Comparison of ENCODE assay signal across 19 cellular contexts in genomic region chr1:182340233-182341058, GRCh38. TPM values are rescaled to one million over a fixed set of nuclear protein-coding genes. Genes with fewer than 3 reads are reported as not detected.
DNase-seq lines count a peak whose midpoint lies in the region; ATAC-seq, FAIRE-seq and TF ChIP-seq lines count a peak whose summit lies in the region.
"Had no signal": no experiment of that assay in that cellular context is flagged by ENCODE, and none has a peak within 500 bp of the region (broad histone marks: within the 10 kb centered on the region; RNA-seq: fewer than 3 reads in every experiment).

No MANE protein-coding gene starts in this region.

- H2AK5ac ChIP-seq in mesenchymal stem cell (ENCODE audit: low read length, severe bottlenecking), result no peak overlapping the region

- H3K23ac ChIP-seq in mesenchymal stem cell (ENCODE audit: low read length in 2 of 2), result no peak overlapping the region

- peak overlapping the region in 1 of 2 experiments; percentile 22 for H3K14ac ChIP-seq in mesenchymal stem cell (ENCODE audit: low read length in 2 of 2)

- DNase-seq in Right ventricle myocardium inferior (ENCODE audit: missing footprints) (no peak), right atrium auricular region (ENCODE audit: low spot score) (no peak), K562 (ENCODE audit: extremely low read depth in 1 of 4, low spot score in 3 of 4) (peak in 1 of 4 experiments; percentile 17), mesenchymal stem cell (peak; percentile 6), vagina (ENCODE audit: extremely low spot score in 2 of 2) (no peak), T-helper 17 cell (no peak), lower lobe of right lung (no peak)
- DNase-seq: DMS79, kidney, NCI-H1417, NCI-H526 treated with DMSO at 0.1 percent for 48 hours, SHP77 had no signal

- no peak overlapping the region for H3K18ac ChIP-seq in mesenchymal stem cell (ENCODE audit: low read depth in 1 of 2, low read length in 2 of 2)

- ATAC-seq in Right ventricle myocardium inferior (peak; percentile 45), K562 (no peak), GM19035 (IDR thresholded peaks at IDR 0.05; ENCODE audit: unreplicated experiment) (no peak), T-helper 17 cell (no peak), lower lobe of right lung (no peak)
- ATAC-seq: A549 had no signal

- H3K9me1 ChIP-seq in K562 (ENCODE audit: control insufficient read depth, insufficient read depth, low read length), result no peaks in the 10 kb centered on the region

- peaks cover 0 to 13% of the 10 kb centered on the region in 2 donors for H3K4me1 ChIP-seq in right atrium auricular region
- H3K4me1 ChIP-seq in K562 (replicated peaks in 1 of 2; ENCODE audit: control insufficient read depth in 2 of 2, insufficient read depth in 2 of 2, low read length in 2 of 2), result peaks cover 36 to 57% of the 10 kb centered on the region in 2 experiments
- H3K4me1 ChIP-seq in mesenchymal stem cell (ENCODE audit: control insufficient read depth, insufficient read depth, low read depth, low read length), result no peaks in the 10 kb centered on the region
- H3K4me1 ChIP-seq in vagina, result peaks cover 14% of the 10 kb centered on the region
- H3K4me1 ChIP-seq in lower lobe of right lung, result no peaks in the 10 kb centered on the region
- H3K4me1 ChIP-seq: A549 had no signal

- H3K27me3 ChIP-seq in right atrium auricular region (no peaks in the 10 kb centered on the region), K562 (ENCODE audit: control insufficient read depth in 2 of 2, insufficient read depth in 2 of 2, low read length in 2 of 2) (no peaks in the 10 kb centered on the region), mesenchymal stem cell (ENCODE audit: control insufficient read depth in 1 of 2, insufficient read depth in 1 of 2, low read length in 2 of 2) (no peaks in the 10 kb centered on the region), vagina (no peaks in the 10 kb centered on the region), lower lobe of right lung (ENCODE audit: low read depth) (no peaks in the 10 kb centered on the region)
- H3K27me3 ChIP-seq: esophagus muscularis mucosa, tibial nerve had no signal

- H2BK12ac ChIP-seq in mesenchymal stem cell (ENCODE audit: low read length in 2 of 2), result no peak overlapping the region

- no peak overlapping the region for H2BK120ac ChIP-seq in mesenchymal stem cell (ENCODE audit: low read depth, low read length)

- no peak for TF ChIP-seq POLR2A in K562 (conservative IDR thresholded peaks at IDR 0.05)
- TF ChIP-seq POLR2A in vagina (IDR thresholded peaks at IDR 0.05), result no peak

- no peak for TF ChIP-seq EP300 in K562 (IDR thresholded peaks at IDR 0.05; ENCODE audit: low read length)

- H3K27me3 Mint-ChIP-seq in T-helper 17 cell, result peaks cover 14% of the 10 kb centered on the region
- H3K27me3 Mint-ChIP-seq: activated naive CD4-positive, alpha-beta T cell treated with anti-CD3 and anti-CD28 coated beads, Interleukin-2, amount 50 U/mL, for 24 hours had no signal

- no peak overlapping the region for H4K8ac ChIP-seq in mesenchymal stem cell (ENCODE audit: low read length)

- POLR2A ChIA-PET in K562 (lab: Yijun Ruan, JAX), result interaction anchor here (0.5 to 3.0 kb wide), 6 partner anchors 22 to 954 kb away, joined by 3 to 11 read pairs (median 3); partner anchors contain the start of gene GLUL

- H3K9ac ChIP-seq in K562 (ENCODE audit: insufficient read depth in 1 of 2, low read depth in 2 of 2, low read length in 2 of 2), result peak overlapping the region; percentile 13 to 47; a peak in 1 of 4 replicates
- peak overlapping the region; percentile 48 for H3K9ac ChIP-seq in mesenchymal stem cell (ENCODE audit: low read length)

- H3K4me1 Mint-ChIP-seq in T-helper 17 cell, result peaks cover 8% of the 10 kb centered on the region
- H3K4me1 Mint-ChIP-seq: activated naive CD4-positive, alpha-beta T cell treated with anti-CD3 and anti-CD28 coated beads, Interleukin-2, amount 50 U/mL, for 24 hours had no signal

- no peak for FAIRE-seq in K562 (lab: Jason Lieb, UNC)
- FAIRE-seq: A549, H1, kidney, TTC549 had no signal

- in situ Hi-C loops in K562 (cut with MboI), result no loop called here

- no peak for TF ChIP-seq RAD21 in K562 (CRISPR knock-in tag; conservative IDR thresholded peaks at IDR 0.05 in 1 of 2, IDR thresholded peaks at IDR 0.05 in 1 of 2)

- H2BK5ac ChIP-seq in mesenchymal stem cell (ENCODE audit: low read depth, low read length, poor library complexity, severe bottlenecking), result no peak overlapping the region

- no peak for TF ChIP-seq CTCF in right atrium auricular region (IDR thresholded peaks at IDR 0.05)
- TF ChIP-seq CTCF in K562 (IDR thresholded peaks at IDR 0.05 in 2 of 3, conservative IDR thresholded peaks at IDR 0.05 in 1 of 3; ENCODE audit: insufficient read depth in 2 of 3, low read depth in 1 of 3, low read length in 3 of 3), result no peak
- no peak for TF ChIP-seq CTCF in vagina (IDR thresholded peaks at IDR 0.05)
- TF ChIP-seq CTCF in lower lobe of right lung (IDR thresholded peaks at IDR 0.05), result no peak

- H4K20me1 ChIP-seq in K562 (replicated peaks; ENCODE audit: control insufficient read depth, insufficient read depth, low read length), result no peaks in the 10 kb centered on the region

- no TSS peak for BruUV-seq in K562 (replicated peaks; lab: Mats Ljungman, UMichigan)

- H3K4me2 ChIP-seq in K562 (ENCODE audit: insufficient read depth, low read length) (peak overlapping the region; percentile 7; the same call in 1 of the 2 replicates), mesenchymal stem cell (ENCODE audit: low read length, poor library complexity, severe bottlenecking) (no peak overlapping the region)
- H3K4me2 ChIP-seq: A549 had no signal

- H3K79me2 ChIP-seq in K562 (ENCODE audit: control insufficient read depth, insufficient read depth, low read length), result no peaks in the 10 kb centered on the region

- H3K4me3 ChIP-seq in right atrium auricular region (no peak overlapping the region), K562 (no peak overlapping the region), mesenchymal stem cell (ENCODE audit: insufficient read depth in 1 of 2, low read depth in 1 of 2, low read length in 2 of 2) (no peak overlapping the region), vagina (no peak overlapping the region), lower lobe of right lung (no peak overlapping the region)
- H3K4me3 ChIP-seq: A549, esophagus muscularis mucosa, tibial nerve had no signal

- H4K91ac ChIP-seq in mesenchymal stem cell (ENCODE audit: low read length), result no peak overlapping the region

- H3K27ac ChIP-seq in right atrium auricular region, result no peak overlapping the region
- peak overlapping the region; percentile 83; the same call in 2 of the 3 replicates for H3K27ac ChIP-seq in K562 (ENCODE audit: extremely low read depth, low read depth, low read length)
- no peak overlapping the region for H3K27ac ChIP-seq in mesenchymal stem cell (ENCODE audit: low read length, poor library complexity, severe bottlenecking)
- peak overlapping the region; percentile 77 for H3K27ac ChIP-seq in vagina
- H3K27ac ChIP-seq in lower lobe of right lung, result no peak overlapping the region
- H3K27ac ChIP-seq: A549, esophagus muscularis mucosa had no signal

- no peaks in the 10 kb centered on the region for H3K79me1 ChIP-seq in mesenchymal stem cell (replicated peaks; ENCODE audit: low read length, poor library complexity, severe bottlenecking)

- peaks cover 2% of the 10 kb centered on the region for H3K36me3 Mint-ChIP-seq in T-helper 17 cell (ENCODE audit: low read depth)
- H3K36me3 Mint-ChIP-seq: activated naive CD4-positive, alpha-beta T cell treated with anti-CD3 and anti-CD28 coated beads, Interleukin-2, amount 50 U/mL, for 24 hours had no signal

- H3K9me3 ChIP-seq in right atrium auricular region, result no peaks in the 10 kb centered on the region
- H3K9me3 ChIP-seq in K562 (replicated peaks; ENCODE audit: control insufficient read depth, insufficient read depth, low read depth, low read length), result no peaks in the 10 kb centered on the region
- H3K9me3 ChIP-seq in mesenchymal stem cell (ENCODE audit: control insufficient read depth, low read length), result no peaks in the 10 kb centered on the region
- H3K9me3 ChIP-seq in vagina, result no peaks in the 10 kb centered on the region
- H3K9me3 ChIP-seq in T-helper 17 cell (ENCODE audit: control insufficient read depth, low read length, poor library complexity, severe bottlenecking), result no peaks in the 10 kb centered on the region
- H3K9me3 ChIP-seq in lower lobe of right lung, result no peaks in the 10 kb centered on the region
- H3K9me3 ChIP-seq: A549, esophagus muscularis mucosa, tibial nerve had no signal

- H3K4me3 Mint-ChIP-seq in T-helper 17 cell, result no peak overlapping the region
- H3K4me3 Mint-ChIP-seq: activated naive CD4-positive, alpha-beta T cell treated with anti-CD3 and anti-CD28 coated beads, Interleukin-2, amount 50 U/mL, for 24 hours had no signal

- no peak overlapping the region for H3K27ac Mint-ChIP-seq in T-helper 17 cell
- H3K27ac Mint-ChIP-seq: activated naive CD4-positive, alpha-beta T cell treated with anti-CD3 and anti-CD28 coated beads, Interleukin-2, amount 50 U/mL, for 24 hours had no signal

- WGBS in K562 (ENCODE audit: insufficient coverage, low coverage, missing lambda C conversion rate), result 48% methylated on average over 10 of the region's 10 CpGs
- 78% methylated on average over 10 of the region's 10 CpGs for WGBS in mesenchymal stem cell

- H2AFZ ChIP-seq in K562 (ENCODE audit: low read depth, low read length), result peak overlapping the region; percentile 86
- no peak overlapping the region for H2AFZ ChIP-seq in mesenchymal stem cell (ENCODE audit: low read depth, low read length)

- H3K36me3 ChIP-seq in right atrium auricular region (no peaks in the 10 kb centered on the region), K562 (ENCODE audit: control insufficient read depth, insufficient read depth, low read length) (no peaks in the 10 kb centered on the region), mesenchymal stem cell (ENCODE audit: control insufficient read depth in 1 of 2, insufficient read depth in 2 of 2, low read depth in 1 of 2, low read length in 2 of 2) (no peaks in the 10 kb centered on the region), vagina (no peaks in the 10 kb centered on the region), lower lobe of right lung (no peaks in the 10 kb centered on the region)
- H3K36me3 ChIP-seq: esophagus muscularis mucosa, tibial nerve had no signal

- intact Hi-C loops in Right ventricle myocardium inferior (cut with DNase I) (no loop called here), K562 (cut with micrococcal nuclease) (no loop called here), vagina (cut with DNase I) (no loop called here), lower lobe of right lung (cut with DNase I) (no loop called here)

- no peak overlapping the region for H2BK15ac ChIP-seq in mesenchymal stem cell (ENCODE audit: low read depth, poor library complexity, severe bottlenecking)

- CTCF ChIA-PET in K562 (lab: Yijun Ruan, JAX; ENCODE audit: low intra/inter-chr PET ratio), result no interaction called here

- H3K4ac ChIP-seq in mesenchymal stem cell (ENCODE audit: low read depth in 1 of 2, low read length in 2 of 2), result no peak overlapping the region

RNA-seq across cellular contexts. Expression of gene GLUL, which starts 51.1 kb away (rescaled TPM):
- total RNA-seq in Right ventricle myocardium inferior, result 433 TPM
- 100 to 1,000 TPM; 381 to 632 TPM for total RNA-seq in right atrium auricular region
- 353 and 537 TPM in 2 replicates for total RNA-seq in K562 (2011; cell fraction: chromatin; rRNA removed; ENCODE audit: low replicate concordance)
- 306 and 377 TPM in 2 replicates for total RNA-seq in K562 (2011; cell fraction: nucleolus; rRNA removed)
- 320 and 329 TPM in 2 replicates for total RNA-seq in K562 (2011; cell fraction: nucleoplasm; rRNA removed)
- total RNA-seq in K562 (2014; rRNA removed), result 1,168 and 1,338 TPM in 2 replicates
- 978 and 1,172 TPM in 2 replicates for total RNA-seq in K562 (2014; rRNA removed; fragmentation: Illumina TruSeq; extraction: Trizol)
- total RNA-seq in K562 (2015; rRNA removed; fragmentation: Illumina TruSeq; extraction: Trizol), result 1,097 and 1,128 TPM in 2 replicates
- 1,495 and 1,708 TPM in 2 replicates for total RNA-seq in K562 (2021)
- polyA plus RNA-seq in K562 (2011; rRNA removed), result 1,124 and 1,949 TPM in 2 replicates
- polyA plus RNA-seq in K562 (2011; cell fraction: cytosol; rRNA removed), result 1,419 and 1,471 TPM in 2 replicates
- 1,593 and 1,917 TPM in 2 replicates for polyA plus RNA-seq in K562 (2011; cell fraction: nucleus; rRNA removed)
- polyA plus RNA-seq in K562 (2012), result 978 and 1,541 TPM in 2 replicates
- polyA plus RNA-seq in K562 (2014; fragmentation: Illumina TruSeq; extraction: Trizol), result 1,620 and 1,897 TPM in 2 replicates
- 1,000 to 10,000 TPM; 3,526 to 4,222 TPM for polyA plus RNA-seq in K562 (2014; fragmentation: Nextera tagmentation; extraction: Ambion mirVana)
- polyA plus RNA-seq in K562 (2014; rRNA removed), result 1,054 and 1,088 TPM in 2 replicates
- 1,787 and 2,204 TPM in 2 replicates for polyA minus RNA-seq in K562 (2011; rRNA and poly(A)+ RNA removed)
- polyA minus RNA-seq in K562 (2011; cell fraction: cytosol; rRNA and poly(A)+ RNA removed), result 1,505 and 2,135 TPM in 2 replicates
- polyA minus RNA-seq in K562 (2011; cell fraction: nucleus; rRNA and poly(A)+ RNA removed), result 254 and 603 TPM in 2 replicates
- 101 TPM for polyA plus RNA-seq in mesenchymal stem cell (2013, experiment 1 of 2)
- polyA plus RNA-seq in mesenchymal stem cell (2013, experiment 2 of 2), result 99.8 TPM
- total RNA-seq in vagina, result 2,462 TPM
- total RNA-seq in T-helper 17 cell, result 100 to 1,000 TPM; 106 to 127 TPM
- total RNA-seq in lower lobe of right lung, result 1,362 TPM

Comparison
In these comparisons a context has a peak if more than half of its experiments do, and no peak if none do; other contexts are left out.
1. H3K27ac ChIP-seq: peak in K562 (single experiment) and vagina (single experiment); none in right atrium auricular region (0 of 2), mesenchymal stem cell (single experiment) and lower lobe of right lung (single experiment).